ENCODE assay signal across 8 cellular contexts in the genomic region with DNA sequence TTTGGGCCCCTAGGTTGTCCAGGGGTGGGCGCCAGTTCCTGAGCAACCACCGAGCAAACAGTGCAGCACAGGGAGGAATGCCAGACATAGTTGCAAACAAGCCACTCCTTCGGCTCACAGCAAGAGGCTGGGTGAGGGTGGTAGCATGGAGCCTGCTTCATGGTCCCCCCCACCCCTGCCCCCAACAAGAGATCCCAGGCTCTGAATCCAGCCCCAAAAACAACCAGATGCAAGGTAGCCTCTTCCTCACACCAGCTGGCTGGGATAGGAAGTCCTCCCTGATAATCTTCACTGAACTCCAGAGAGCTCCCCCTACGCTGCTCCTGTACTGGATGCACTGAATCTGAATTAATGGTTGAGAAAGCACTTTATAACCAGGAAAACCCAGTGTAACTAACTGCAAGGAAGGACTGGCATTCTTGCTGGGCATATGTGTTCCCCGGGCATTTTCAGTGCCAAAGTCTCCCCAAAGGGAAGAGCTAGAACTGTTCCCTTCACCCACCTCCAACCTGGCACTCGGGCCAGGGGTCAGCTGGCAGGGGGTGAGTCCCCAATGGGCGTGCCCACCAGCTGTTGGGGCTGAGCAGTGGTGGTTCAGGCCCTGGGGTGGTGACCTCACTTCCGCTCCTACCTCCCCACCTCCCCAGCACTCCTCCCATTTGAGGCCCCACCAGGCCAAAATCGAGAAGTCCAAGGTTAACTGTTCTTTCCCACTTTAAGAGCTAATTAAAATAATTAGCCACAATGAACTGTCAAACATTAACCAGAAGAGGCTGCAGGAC. TPM values are rescaled to one million over a fixed set of nuclear protein-coding genes. Genes with fewer than 3 reads are reported as not detected.
DNase-seq lines count a peak whose midpoint lies in the region; ATAC-seq and TF ChIP-seq lines count a peak whose summit lies in the region.

No MANE protein-coding gene starts in this region.

- POLR2A ChIA-PET in CD8-positive, alpha-beta memory T cell (lab: Charles Lee) = interaction anchor here (0.8 to 1.5 kb wide), 4 partner anchors 11 to 27 kb away, joined by 3 to 6 read pairs (median 4); no protein-coding TSS in a partner anchor

- CTCF ChIA-PET in CD8-positive, alpha-beta memory T cell (lab: Charles Lee) = interaction anchor here (1.0 to 7.4 kb wide), 6 partner anchors 9 to 48 kb away, joined by 3 to 36 read pairs (median 4); no protein-coding TSS in a partner anchor

- H3K4me3 ChIP-seq in CD8-positive, alpha-beta memory T cell (ENCODE audit: low read length) = peak overlapping the region; percentile 50
- H3K4me3 ChIP-seq in cardiac fibroblast (replicated peaks in 1 of 2; ENCODE audit: low read depth in 2 of 2, low read length in 2 of 2) (peak overlapping the region; percentile 61 to 64), mucosa of descending colon (peak overlapping the region; percentile 59)

- ATAC-seq in GM19025 (IDR thresholded peaks at IDR 0.05; ENCODE audit: low read depth, unreplicated experiment) (peak; percentile 65), HG03103 (IDR thresholded peaks at IDR 0.05; ENCODE audit: low read depth, unreplicated experiment) (peak; percentile 49), mucosa of descending colon (peak; percentile 77)

- no peaks in the 10 kb centered on the region for H3K9me3 Mint-ChIP-seq in CD8-positive, alpha-beta memory T cell

- peak overlapping the region; percentile 76 to 97 (median 91) for H3K27ac Mint-ChIP-seq in CD8-positive, alpha-beta memory T cell

- H3K36me3 Mint-ChIP-seq in CD8-positive, alpha-beta memory T cell = peaks cover 0 to 11% (median 0%) of the 10 kb centered on the region in 3 donors

- H3K4me1 ChIP-seq in CD8-positive, alpha-beta memory T cell (ENCODE audit: insufficient read depth, low read length) = peaks cover 21% of the 10 kb centered on the region
- peaks cover 10% of the 10 kb centered on the region for H3K4me1 ChIP-seq in mucosa of descending colon (ENCODE audit: low read depth)

- H3K4me3 Mint-ChIP-seq in CD8-positive, alpha-beta memory T cell = peak overlapping the region; percentile 87 to 95 (median 89)

- DNase-seq in CD8-positive, alpha-beta memory T cell = peak in 3 of 5 donors; percentile 28 to 66 (median 33)
- peak; percentile 72 for DNase-seq in RKO (ENCODE audit: low spot score)
- peak; percentile 26 to 40 for DNase-seq in cardiac fibroblast (ENCODE audit: low read depth in 2 of 2)
- DNase-seq in mucosa of descending colon = peak; percentile 67 to 85 (median 78)
- DNase-seq in NCI-H2227 treated with DMSO at 0.1 percent for 48 hours (lab: John Stamatoyannopoulos, UW) = no peak
- DNase-seq in NCI-H2171 treated with DMSO at 0.1 percent for 48 hours (lab: John Stamatoyannopoulos, UW) = no peak

- H3K36me3 ChIP-seq in CD8-positive, alpha-beta memory T cell (ENCODE audit: insufficient read depth, low read length) = no peaks in the 10 kb centered on the region
- H3K36me3 ChIP-seq in mucosa of descending colon (ENCODE audit: low read depth) = no peaks in the 10 kb centered on the region

- H3K27me3 Mint-ChIP-seq in CD8-positive, alpha-beta memory T cell = peaks cover 0 to 2% of the 10 kb centered on the region in 2 donors

- H3K27ac ChIP-seq in CD8-positive, alpha-beta memory T cell (ENCODE audit: low read depth, low read length) = peak overlapping the region; percentile 70

- intact Hi-C loops in mucosa of descending colon (cut with DNase I, micrococcal nuclease) = no loop called here

- TF ChIP-seq CTCF in cardiac fibroblast (IDR thresholded peaks at IDR 0.05; ENCODE audit: low read depth, low read length) = peak; percentile 6
- TF ChIP-seq CTCF in mucosa of descending colon (IDR thresholded peaks at IDR 0.05) = no peak

- H3K27me3 ChIP-seq in CD8-positive, alpha-beta memory T cell (ENCODE audit: insufficient read depth, low read length, poor library complexity, severe bottlenecking) = no peaks in the 10 kb centered on the region

- no peaks in the 10 kb centered on the region for H3K9me3 ChIP-seq in CD8-positive, alpha-beta memory T cell (ENCODE audit: low read length)
- no peaks in the 10 kb centered on the region for H3K9me3 ChIP-seq in mucosa of descending colon

- peaks cover 39 to 55% (median 51%) of the 10 kb centered on the region in 3 donors for H3K4me1 Mint-ChIP-seq in CD8-positive, alpha-beta memory T cell

RNA-seq across cellular contexts. Expression of a gene that starts 1.5 kb away (rescaled TPM):
- 10 to 100 TPM; 23.8 to 24.7 TPM for total RNA-seq in CD8-positive, alpha-beta memory T cell
- polyA plus RNA-seq in CD8-positive, alpha-beta memory T cell = 19.5 TPM
- total RNA-seq in mucosa of descending colon = 10 to 100 TPM; 26.3 to 65.0 (median 43.7) TPM

RNA-seq across cellular contexts. Expression of a gene that starts 56.8 kb away (rescaled TPM):
- 10 to 100 TPM; 57.7 to 58.2 TPM for total RNA-seq in CD8-positive, alpha-beta memory T cell
- 34.8 TPM for polyA plus RNA-seq in CD8-positive, alpha-beta memory T cell
- 10 to 100 TPM; 45.3 to 66.9 (median 50.0) TPM for total RNA-seq in mucosa of descending colon

Comparison
In these comparisons a context has a peak if more than half of its experiments do, and no peak if none do; other contexts are left out.
1. DNase-seq: peak in CD8-positive, alpha-beta memory T cell (3 of 5), RKO (single experiment), cardiac fibroblast (2 of 2) and mucosa of descending colon (3 of 3); none in NCI-H2227 treated with DMSO at 0.1 percent for 48 hours (single experiment) and NCI-H2171 treated with DMSO at 0.1 percent for 48 hours (single experiment).
2. Peak in every context shown above with its lines, with median percentiles within 50 percentile points of each other: H3K4me3 ChIP-seq and ATAC-seq.